ENCODE assay signal across 8 cellular contexts in genomic region chr18:21074336-21075323, GRCh38. TPM values are rescaled to one million over a fixed set of nuclear protein-coding genes. Genes with fewer than 3 reads are reported as not detected.
A peak's percentile ranks its signal among the peaks of the same experiment; 100 is the strongest.
DNase-seq lines count a peak whose midpoint lies in the region; ATAC-seq lines count a peak whose summit lies in the region.
"Had no signal": no experiment of that assay in that cellular context is flagged by ENCODE, and none has a peak within 500 bp of the region (broad histone marks: within the 10 kb centered on the region; RNA-seq: fewer than 3 reads in every experiment).

No MANE protein-coding gene starts in this region.

- no peak overlapping the region for H3K4me3 ChIP-seq in CD8-positive, alpha-beta memory T cell (ENCODE audit: low read length)
- H3K4me3 ChIP-seq in Karpas-422 (ENCODE audit: low read length), result peak overlapping the region; percentile 16; the same call in 1 of the 2 replicates

- no peak overlapping the region for H2AFZ ChIP-seq in Karpas-422 (ENCODE audit: low read length)

- no peaks in the 10 kb centered on the region for H3K9me3 Mint-ChIP-seq in CD8-positive, alpha-beta memory T cell
- no peaks in the 10 kb centered on the region for H3K9me3 Mint-ChIP-seq in activated T-helper 17 cell treated with anti-CD3 and anti-CD28 coated beads, Interleukin-2, amount 50 U/mL, for 72 hours
- no peaks in the 10 kb centered on the region for H3K9me3 Mint-ChIP-seq in naive thymus-derived CD8-positive, alpha-beta T cell

- H3K9me2 ChIP-seq in Karpas-422 (replicated peaks; ENCODE audit: insufficient read depth, low read length), result no peaks in the 10 kb centered on the region

- POLR2A ChIA-PET in CD8-positive, alpha-beta memory T cell (lab: Charles Lee), result no interaction called here
- POLR2A ChIA-PET in naive thymus-derived CD8-positive, alpha-beta T cell (lab: Charles Lee), result no interaction called here

- H3K4me1 Mint-ChIP-seq in CD8-positive, alpha-beta memory T cell, result peaks cover 74 to 90% (median 88%) of the 10 kb centered on the region in 3 donors
- peaks cover 49% of the 10 kb centered on the region for H3K4me1 Mint-ChIP-seq in activated T-helper 17 cell treated with anti-CD3 and anti-CD28 coated beads, Interleukin-2, amount 50 U/mL, for 72 hours
- peaks cover 39 to 87% (median 73%) of the 10 kb centered on the region in 4 donors for H3K4me1 Mint-ChIP-seq in naive thymus-derived CD8-positive, alpha-beta T cell

- peak overlapping the region in 6 of 8 donors; percentile 23 to 82 (median 60) for H3K27ac Mint-ChIP-seq in CD8-positive, alpha-beta memory T cell
- H3K27ac Mint-ChIP-seq in activated T-helper 17 cell treated with anti-CD3 and anti-CD28 coated beads, Interleukin-2, amount 50 U/mL, for 72 hours, result peak overlapping the region; percentile 12
- peak overlapping the region; percentile 31 to 79 (median 52) for H3K27ac Mint-ChIP-seq in naive thymus-derived CD8-positive, alpha-beta T cell

- peaks cover 97% of the 10 kb centered on the region for H3K79me2 ChIP-seq in Karpas-422 (ENCODE audit: low read length)

- H3K36me3 ChIP-seq in CD8-positive, alpha-beta memory T cell (ENCODE audit: insufficient read depth, low read length), result no peaks in the 10 kb centered on the region
- H3K36me3 ChIP-seq in Karpas-422 (ENCODE audit: insufficient read depth, low read length), result no peaks in the 10 kb centered on the region

- peaks cover 22% of the 10 kb centered on the region for H4K20me1 ChIP-seq in Karpas-422 (ENCODE audit: insufficient read depth, low read depth, low read length)

- no peak for DNase-seq in CD8-positive, alpha-beta memory T cell
- DNase-seq in Karpas-422 (peak; percentile 53), AG08395 (ENCODE audit: low spot score) (no peak), NCI-H510A (lab: John Stamatoyannopoulos, UW) (no peak)
- DNase-seq in naive thymus-derived CD8-positive, alpha-beta T cell, result peak in 1 of 10 donors; percentile 10
- DNase-seq: NCI-H524 had no signal

- peak overlapping the region; percentile 64 for H3K4me2 ChIP-seq in Karpas-422 (ENCODE audit: low read depth, low read length, poor library complexity, severe bottlenecking)

- H3K27me3 ChIP-seq in CD8-positive, alpha-beta memory T cell (ENCODE audit: insufficient read depth, low read length, poor library complexity, severe bottlenecking), result no peaks in the 10 kb centered on the region
- H3K27me3 ChIP-seq in Karpas-422 (ENCODE audit: low read length), result no peaks in the 10 kb centered on the region

- H3K27me3 Mint-ChIP-seq in CD8-positive, alpha-beta memory T cell, result no peaks in the 10 kb centered on the region
- H3K27me3 Mint-ChIP-seq in activated T-helper 17 cell treated with anti-CD3 and anti-CD28 coated beads, Interleukin-2, amount 50 U/mL, for 72 hours, result no peaks in the 10 kb centered on the region
- no peaks in the 10 kb centered on the region for H3K27me3 Mint-ChIP-seq in naive thymus-derived CD8-positive, alpha-beta T cell

- H3K36me3 Mint-ChIP-seq in CD8-positive, alpha-beta memory T cell, result peaks cover 0 to 2% (median 0%) of the 10 kb centered on the region in 3 donors
- no peaks in the 10 kb centered on the region for H3K36me3 Mint-ChIP-seq in activated T-helper 17 cell treated with anti-CD3 and anti-CD28 coated beads, Interleukin-2, amount 50 U/mL, for 72 hours (ENCODE audit: low read depth)
- peaks cover 0 to 10% (median 0%) of the 10 kb centered on the region in 3 donors for H3K36me3 Mint-ChIP-seq in naive thymus-derived CD8-positive, alpha-beta T cell

- CTCF ChIA-PET in CD8-positive, alpha-beta memory T cell (lab: Charles Lee), result no interaction called here

- H3K27ac ChIP-seq in CD8-positive, alpha-beta memory T cell (ENCODE audit: low read depth, low read length), result no peak overlapping the region
- H3K27ac ChIP-seq in Karpas-422 (ENCODE audit: low read length), result peak overlapping the region; percentile 48

- peaks cover 62% of the 10 kb centered on the region for H3K4me1 ChIP-seq in CD8-positive, alpha-beta memory T cell (ENCODE audit: insufficient read depth, low read length)
- peaks cover 55% of the 10 kb centered on the region for H3K4me1 ChIP-seq in Karpas-422 (ENCODE audit: low read length)

- no peaks in the 10 kb centered on the region for H3K9me3 ChIP-seq in CD8-positive, alpha-beta memory T cell (ENCODE audit: low read length)
- H3K9me3 ChIP-seq in Karpas-422 (ENCODE audit: low read length), result no peaks in the 10 kb centered on the region

- peak overlapping the region in 6 of 7 donors; percentile 16 to 64 (median 56) for H3K4me3 Mint-ChIP-seq in CD8-positive, alpha-beta memory T cell
- peak overlapping the region; percentile 27 for H3K4me3 Mint-ChIP-seq in activated T-helper 17 cell treated with anti-CD3 and anti-CD28 coated beads, Interleukin-2, amount 50 U/mL, for 72 hours
- H3K4me3 Mint-ChIP-seq in naive thymus-derived CD8-positive, alpha-beta T cell, result peak overlapping the region; percentile 47 to 83 (median 72)

- peak overlapping the region; percentile 16; the same call in 1 of the 2 replicates for H3K9ac ChIP-seq in Karpas-422 (ENCODE audit: low read length)

- ATAC-seq in activated T-helper 17 cell treated with anti-CD3 and anti-CD28 coated beads, Interleukin-2, amount 50 U/mL, for 72 hours (replicated peaks), result no peak
- ATAC-seq in naive thymus-derived CD8-positive, alpha-beta T cell, result peak; percentile 54 to 63
- no peak for ATAC-seq in GM21528 (IDR thresholded peaks at IDR 0.05; ENCODE audit: low FRiP score, unreplicated experiment)

RNA-seq across cellular contexts. Expression of gene ROCK1, which starts 37.0 kb away (rescaled TPM):
- total RNA-seq in CD8-positive, alpha-beta memory T cell, result 10 to 100 TPM; 62.0 to 66.5 TPM
- polyA plus RNA-seq in CD8-positive, alpha-beta memory T cell, result 41.7 TPM
- total RNA-seq in Karpas-422 (2014; rRNA removed; shearing (Covaris generic); ENCODE audit: low replicate concordance), result 41.2 and 47.0 TPM in 2 replicates
- 10 to 100 TPM; 51.3 to 61.3 TPM for total RNA-seq in activated T-helper 17 cell treated with anti-CD3 and anti-CD28 coated beads, Interleukin-2, amount 50 U/mL, for 72 hours
- 10 to 100 TPM; 82.1 to 84.3 TPM for total RNA-seq in naive thymus-derived CD8-positive, alpha-beta T cell
- polyA plus RNA-seq in naive thymus-derived CD8-positive, alpha-beta T cell, result 10 to 100 TPM; 20.0 to 28.9 (median 27.7) TPM

Comparison
In these comparisons a context has a peak if more than half of its experiments do, and no peak if none do; other contexts are left out.
1. ATAC-seq: peak in naive thymus-derived CD8-positive, alpha-beta T cell (2 of 2); none in activated T-helper 17 cell treated with anti-CD3 and anti-CD28 coated beads, Interleukin-2, amount 50 U/mL, for 72 hours (single experiment) and GM21528 (single experiment).
2. Peak in every context shown above with its lines, with median percentiles within 50 percentile points of each other: H3K27ac Mint-ChIP-seq and H3K4me3 Mint-ChIP-seq.